Comparison of ENCODE assay signal across 17 cellular contexts in genomic region chr18:37440206-37440605, GRCh38.
"Had no signal": no experiment of that assay in that cellular context is flagged by ENCODE, and none has a peak within 500 bp of the region (broad histone marks: within the 10 kb centered on the region; RNA-seq: fewer than 3 reads in every experiment).

No MANE protein-coding gene starts in this region.

- H3K4me3 ChIP-seq: coronary artery, lower lobe of right lung, pancreas, prostate gland, right lobe of liver, spleen, tibial nerve had no signal

- DNase-seq: effector CD4-positive, alpha-beta T cell; endodermal cell; erythroblast; foreskin keratinocyte; hippocampal formation; lower lobe of right lung; natural killer cell; pancreas; right lobe of liver; spleen; stimulated activated CD4-positive, alpha-beta T cell treated with anti-CD3 and anti-CD28 coated beads, Interleukin-15, amount 100 ng/mL, for 24 hours; stimulated activated CD4-positive, alpha-beta T cell treated with anti-CD3 and anti-CD28 coated beads, Interleukin-1b, Interleukin-23, amount 100 ng/mL, for 48 hours; stimulated activated CD4-positive, alpha-beta T cell treated with anti-CD3 and anti-CD28 coated beads, Interleukin-4, amount 100 ng/mL, for 24 hours had no signal

- H3K36me3 ChIP-seq: lower lobe of right lung, pancreas, prostate gland, right lobe of liver, spleen, tibial nerve had no signal

- H3K9me3 ChIP-seq: lower lobe of right lung, pancreas, prostate gland, right lobe of liver, spleen had no signal

- H3K27ac ChIP-seq: coronary artery, foreskin keratinocyte, lower lobe of right lung, pancreas, prostate gland, right lobe of liver, spleen, tibial nerve had no signal

- ATAC-seq: foreskin keratinocyte; lower lobe of right lung; natural killer cell; pancreas; right lobe of liver; stimulated activated memory B cell treated with anti-CD40 and anti-IgM and Interleukin-4, amounts not matched to agents 10 μg/mL and 1 μg/mL and 100 μg/mL, for 72 hours had no signal

- H3K4me1 ChIP-seq: lower lobe of right lung, pancreas, prostate gland, right lobe of liver, tibial nerve had no signal

- H3K27me3 ChIP-seq: pancreas, right lobe of liver had no signal
